ENCODE assay signal across 1 cellular context in the genomic region with DNA sequence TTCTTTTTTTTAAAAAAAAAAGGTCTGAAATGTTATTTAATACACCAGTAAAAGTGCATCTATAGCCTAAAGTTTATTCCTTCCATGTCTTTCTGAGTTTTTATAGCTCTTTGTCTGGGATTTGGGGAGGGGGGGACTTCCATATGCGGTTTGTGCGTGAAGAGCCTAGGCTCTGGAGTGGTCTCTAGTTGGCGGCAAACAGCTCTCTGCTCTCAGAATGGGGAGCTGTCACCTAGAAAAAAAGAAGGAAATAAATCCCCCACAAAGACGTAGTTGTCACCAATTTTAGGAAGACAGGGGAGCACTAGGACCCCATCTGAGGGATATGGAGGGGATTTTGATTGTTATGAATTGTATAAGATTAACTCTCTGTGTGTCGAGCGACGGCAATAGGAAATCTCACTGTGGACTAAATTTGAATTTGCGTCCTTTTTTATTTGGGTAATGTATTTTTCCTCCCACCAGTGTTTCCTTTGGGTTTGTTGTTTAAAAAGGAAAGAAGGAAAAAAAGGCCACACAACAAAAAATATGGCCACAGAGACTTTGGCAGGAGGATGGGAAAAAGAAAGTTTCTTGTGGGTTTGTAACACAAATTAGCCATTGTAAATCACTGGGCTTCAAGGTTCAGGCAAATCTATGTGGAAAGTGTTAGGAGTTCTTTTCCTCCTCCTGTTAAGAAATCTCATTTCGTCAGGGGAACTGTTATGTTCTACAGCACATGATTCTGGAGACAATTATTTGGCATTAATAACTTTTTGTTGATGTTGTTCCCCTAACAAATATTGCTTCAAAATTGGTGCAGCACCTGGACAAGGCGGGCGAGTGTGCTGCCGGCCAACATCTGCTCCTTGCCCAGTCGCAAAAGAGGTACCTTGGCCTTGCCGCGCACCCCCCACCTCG.
TF ChIP-seq lines count a peak whose summit lies in the region.

No MANE protein-coding gene starts in this region.

TF ChIP-seq in HepG2, 621 proteins besides CTCF, POLR2A, EP300 and RAD21:
- TF ChIP-seq, protein P1, sequence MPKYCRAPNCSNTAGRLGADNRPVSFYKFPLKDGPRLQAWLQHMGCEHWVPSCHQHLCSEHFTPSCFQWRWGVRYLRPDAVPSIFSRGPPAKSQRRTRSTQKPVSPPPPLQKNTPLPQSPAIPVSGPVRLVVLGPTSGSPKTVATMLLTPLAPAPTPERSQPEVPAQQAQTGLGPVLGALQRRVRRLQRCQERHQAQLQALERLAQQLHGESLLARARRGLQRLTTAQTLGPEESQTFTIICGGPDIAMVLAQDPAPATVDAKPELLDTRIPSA (CRISPR knock-in tag; IDR thresholded peaks at IDR 0.05; ENCODE audit: borderline replicate concordance), result no peak
